In genomic region chr12:63206494-63206893, GRCh38 we compare ENCODE assay signal across 18 cellular contexts. TPM values are rescaled to one million over a fixed set of nuclear protein-coding genes. Genes with fewer than 3 reads are reported as not detected.
"Had no signal": no experiment of that assay in that cellular context is flagged by ENCODE, and none has a peak within 500 bp of the region (broad histone marks: within the 10 kb centered on the region; RNA-seq: fewer than 3 reads in every experiment).

No MANE protein-coding gene starts in this region.

- H3K36me3 Mint-ChIP-seq: activated naive CD8-positive, alpha-beta T cell; mesothelial cell of epicardium; type B pancreatic cell had no signal

- H3K9me3 ChIP-seq: psoas muscle, suprapubic skin had no signal

- ATAC-seq: activated CD4-positive, CD25-positive, alpha-beta regulatory T cell treated with anti-CD3 and anti-CD28 coated beads, Interleukin-2, amount 50 U/mL, for 24 hours; stimulated activated naive CD8-positive, alpha-beta T cell treated with anti-CD3 and anti-CD28 coated beads, Interleukin-15, Interleukin-2, amounts not matched to agents 100 U/mL and 50 U/mL, for 24 hours had no signal

- H3K27ac ChIP-seq: epithelial cell of prostate, psoas muscle, suprapubic skin had no signal

- H3K27ac Mint-ChIP-seq: activated naive CD8-positive, alpha-beta T cell; mesothelial cell of epicardium; T-helper 2 cell treated with Interferon-gamma antibody and Interleukin-4, amounts not matched to agents 5 μg/mL and 100 μg/mL, for 36 hours; type B pancreatic cell had no signal

- H3K36me3 ChIP-seq: suprapubic skin had no signal

- H3K27me3 Mint-ChIP-seq: activated naive CD8-positive, alpha-beta T cell had no signal

- H3K4me1 ChIP-seq: psoas muscle, suprapubic skin had no signal

- H3K4me3 ChIP-seq: lung, psoas muscle, smooth muscle cell, suprapubic skin had no signal

- DNase-seq: activated CD4-positive, alpha-beta T cell treated with anti-CD3 and anti-CD28 coated beads, Interleukin-2, amount 50 U/mL, for 1 hour; activated CD8-positive, alpha-beta memory T cell treated with anti-CD3 and anti-CD28 coated beads for 24 hours; activated gamma-delta T cell treated with Interleukin-2 at 50 U/mL for 16 hours; aorta; cortex of kidney; effector memory CD4-positive, alpha-beta T cell; stimulated activated naive CD8-positive, alpha-beta T cell treated with anti-CD3 and anti-CD28 coated beads, Interleukin-15, Interleukin-2, amounts not matched to agents 100 U/mL and 50 U/mL, for 24 hours had no signal

- H3K4me3 Mint-ChIP-seq: activated naive CD8-positive, alpha-beta T cell; mesothelial cell of epicardium; T-helper 2 cell treated with Interferon-gamma antibody and Interleukin-4, amounts not matched to agents 5 μg/mL and 100 μg/mL, for 36 hours; type B pancreatic cell had no signal

- H3K9me3 Mint-ChIP-seq: mesothelial cell of epicardium; T-helper 2 cell treated with Interferon-gamma antibody and Interleukin-4, amounts not matched to agents 5 μg/mL and 100 μg/mL, for 36 hours; type B pancreatic cell had no signal

- H3K27me3 ChIP-seq: suprapubic skin had no signal

RNA-seq across cellular contexts. Expression of gene AVPR1A, which starts 55.5 kb away (rescaled TPM):
- total RNA-seq: fibroblast of lung, smooth muscle cell had no signal
